In genomic region chr5:176629853-176630680, GRCh38 we compare ENCODE assay signal across 8 cellular contexts. TPM values are rescaled to one million over a fixed set of nuclear protein-coding genes. Genes with fewer than 3 reads are reported as not detected.
DNase-seq lines count a peak whose midpoint lies in the region; ATAC-seq and TF ChIP-seq lines count a peak whose summit lies in the region.

TSS of gene EIF4E1B (plus strand) at chr5:176630675. CDS start at chr5:176642788, 12,113 bp downstream.
TSS of gene SNCB (minus strand) at chr5:176630534. CDS start at chr5:176629654, 880 bp downstream.

- no peaks in the 10 kb centered on the region for H3K4me1 Mint-ChIP-seq in Caco-2 (ENCODE audit: low read depth, unreplicated experiment)

- H3K4me3 ChIP-seq in Caco-2 (ENCODE audit: low read depth, low read length) (peak within 1 kb of the TSS; percentile 39), ascending aorta (peak within 1 kb of the TSS; percentile 52 to 61), iPS-18c (ENCODE audit: insufficient read depth, low read depth, low read length) (peak within 1 kb of the TSS; percentile 75)

- POLR2A ChIA-PET in Caco-2 (lab: Charles Lee) = no interaction called here

- H3K36me3 ChIP-seq in Caco-2 (ENCODE audit: control insufficient read depth, insufficient read depth, low read length) (no peaks in the 10 kb centered on the region), ascending aorta (no peaks in the 10 kb centered on the region)

- ATAC-seq in GM21825 (IDR thresholded peaks at IDR 0.05; ENCODE audit: unreplicated experiment) = peak; percentile 58
- ATAC-seq in GM21717 (IDR thresholded peaks at IDR 0.05; ENCODE audit: unreplicated experiment) = no peak

- CTCF ChIA-PET in Caco-2 (lab: Charles Lee) = interaction anchor here (0.5 to 1.2 kb wide), 3 partner anchors 30 to 302 kb away, joined by 3 to 10 read pairs (median 4); no protein-coding TSS in a partner anchor

- intact Hi-C loops in Caco-2 (cut with micrococcal nuclease; ENCODE audit: unreplicated experiment) (no loop called here), ascending aorta (cut with DNase I) (no loop called here)

- H3K4me1 ChIP-seq in Caco-2 (peaks cover 7% of the 10 kb centered on the region), ascending aorta (peaks cover 5 to 13% of the 10 kb centered on the region in 2 donors)

- H3K27me3 ChIP-seq in Caco-2 (replicated peaks; ENCODE audit: control insufficient read depth, insufficient read depth, low read length) = peaks cover 5% of the 10 kb centered on the region
- peaks cover 20% of the 10 kb centered on the region for H3K27me3 ChIP-seq in ascending aorta

- no peak within 1 kb of the TSS for H3K27ac ChIP-seq in ascending aorta

- BruUV-seq in Caco-2 (replicated peaks; lab: Mats Ljungman, UMichigan) = no TSS peak

- no peak within 1 kb of the TSS for H3K27ac Mint-ChIP-seq in Caco-2 (ENCODE audit: unreplicated experiment)

- TF ChIP-seq CTCF in Caco-2 (IDR thresholded peaks at IDR 0.05; ENCODE audit: insufficient read depth in 1 of 2, low read depth in 1 of 2, low read length in 1 of 2, severe bottlenecking in 1 of 2, unreplicated experiment in 1 of 2) (no peak), ascending aorta (IDR thresholded peaks at IDR 0.05) (no peak)

- peak in 1 of 2 experiments; percentile 75 for DNase-seq in Caco-2
- DNase-seq in NCI-H748 (lab: John Stamatoyannopoulos, UW; ENCODE audit: unreplicated experiment) = peak; percentile 73
- DNase-seq in ascending aorta (ENCODE audit: low spot score in 2 of 2) = no peak
- DNase-seq in stimulated activated CD4-positive, alpha-beta T cell treated with anti-CD3 and anti-CD28 coated beads, Interleukin-15, amount 100 ng/mL, for 24 hours = peak; percentile 78
- DNase-seq in SK-N-DZ (ENCODE audit: low spot score) = no peak

- H3K4me3 Mint-ChIP-seq in Caco-2 (ENCODE audit: unreplicated experiment) = peak within 1 kb of the TSS; percentile 67

- H3K36me3 Mint-ChIP-seq in Caco-2 (ENCODE audit: insufficient read depth, unreplicated experiment) = no peaks in the 10 kb centered on the region

- H3K9me3 Mint-ChIP-seq in Caco-2 (ENCODE audit: unreplicated experiment) = no peaks in the 10 kb centered on the region

- H3K27me3 Mint-ChIP-seq in Caco-2 (ENCODE audit: insufficient read depth, unreplicated experiment) = peaks cover 40% of the 10 kb centered on the region

- H3K9me3 ChIP-seq in Caco-2 = no peaks in the 10 kb centered on the region
- H3K9me3 ChIP-seq in ascending aorta = no peaks in the 10 kb centered on the region
- H3K9me3 ChIP-seq in iPS-18c (ENCODE audit: control insufficient read depth, insufficient read depth, low read length) = no peaks in the 10 kb centered on the region

RNA-seq across cellular contexts. Expression of gene EIF4E1B, which starts in this region (rescaled TPM):
- total RNA-seq in Caco-2 (2022) (not detected in 2 replicates), ascending aorta (not detected)
- not detected in 2 replicates for polyA plus RNA-seq in SK-N-DZ (2014; cell fraction: cytosol; rRNA removed)
- not detected in 2 replicates for polyA plus RNA-seq in SK-N-DZ (2014; cell fraction: nucleus; rRNA removed)

RNA-seq across cellular contexts. Expression of gene SNCB, which starts in this region (rescaled TPM):
- not detected in 2 replicates for total RNA-seq in Caco-2 (2022)
- total RNA-seq in ascending aorta = not detected
- polyA plus RNA-seq in SK-N-DZ (2014; cell fraction: cytosol; rRNA removed) = 1.9 and 2.7 TPM in 2 replicates
- 0.81 and 2.3 TPM in 2 replicates for polyA plus RNA-seq in SK-N-DZ (2014; cell fraction: nucleus; rRNA removed)

Comparison
In these comparisons a context has a peak if more than half of its experiments do, and no peak if none do; other contexts are left out.
1. DNase-seq: peak in NCI-H748 (single experiment) and stimulated activated CD4-positive, alpha-beta T cell treated with anti-CD3 and anti-CD28 coated beads, Interleukin-15, amount 100 ng/mL, for 24 hours (single experiment); none in ascending aorta (0 of 2) and SK-N-DZ (single experiment).
2. Peak in every context shown above with its lines, with median percentiles within 50 percentile points of each other: H3K4me3 ChIP-seq.